8 cellular contexts compared by ENCODE assay signal in genomic region chr6:142300758-142301251, GRCh38. TPM values are rescaled to one million over a fixed set of nuclear protein-coding genes. Genes with fewer than 3 reads are reported as not detected.
A peak's percentile ranks its signal among the peaks of the same experiment; 100 is the strongest.
DNase-seq lines count a peak whose midpoint lies in the region; ATAC-seq, FAIRE-seq and TF ChIP-seq lines count a peak whose summit lies in the region.

No MANE protein-coding gene starts in this region.

- no peak for DNase-seq in activated naive CD4-positive, alpha-beta T cell (lab: John Stamatoyannopoulos, UW)
- DNase-seq in astrocyte (ENCODE audit: low read depth) = peak; percentile 77
- DNase-seq in left kidney (ENCODE audit: low read depth, low spot score) = peak; percentile 43
- DNase-seq in transverse colon = peak; percentile 25
- DNase-seq in cerebellar nuclear complex (lab: John Stamatoyannopoulos, UW) = no peak
- DNase-seq in activated effector memory CD4-positive, alpha-beta T cell treated with Interleukin-2 at 50 U/mL for 16 hours = no peak

- H3K36me3 ChIP-seq in astrocyte (ENCODE audit: insufficient read depth, low read length) = no peaks in the 10 kb centered on the region
- H3K36me3 ChIP-seq in transverse colon = no peaks in the 10 kb centered on the region

- no peaks in the 10 kb centered on the region for H3K9me3 Mint-ChIP-seq in activated naive CD4-positive, alpha-beta T cell treated with anti-CD3 and anti-CD28 coated beads, Interleukin-2, amount 50 U/mL, for 24 hours
- no peaks in the 10 kb centered on the region for H3K9me3 Mint-ChIP-seq in astrocyte (ENCODE audit: unreplicated experiment)

- H3K4me3 Mint-ChIP-seq in activated naive CD4-positive, alpha-beta T cell treated with anti-CD3 and anti-CD28 coated beads, Interleukin-2, amount 50 U/mL, for 24 hours = peak overlapping the region; percentile 77
- peak overlapping the region; percentile 92 for H3K4me3 Mint-ChIP-seq in astrocyte (ENCODE audit: unreplicated experiment)

- no peak for TF ChIP-seq EP300 in transverse colon (IDR thresholded peaks at IDR 0.05; ENCODE audit: low read depth)

- H2AFZ ChIP-seq in astrocyte (ENCODE audit: low read depth, low read length) = peak overlapping the region; percentile 90

- WGBS in transverse colon (ENCODE audit: low coverage in 1 of 2), 2 donors = 33 to 38% methylated on average over 3 to 6 of the region's 6 CpGs

- H3K79me2 ChIP-seq in astrocyte (ENCODE audit: insufficient read depth, low read length) = no peaks in the 10 kb centered on the region

- H3K27me3 ChIP-seq in astrocyte (ENCODE audit: insufficient read depth, low read length) (no peaks in the 10 kb centered on the region), transverse colon (peaks cover 6% of the 10 kb centered on the region)

- TF ChIP-seq CTCF in astrocyte (IDR thresholded peaks at IDR 0.05; ENCODE audit: insufficient read depth, low read depth, low read length) (no peak), transverse colon (IDR thresholded peaks at IDR 0.05) (no peak)

- H3K27me3 Mint-ChIP-seq in activated naive CD4-positive, alpha-beta T cell treated with anti-CD3 and anti-CD28 coated beads, Interleukin-2, amount 50 U/mL, for 24 hours = peaks cover 7% of the 10 kb centered on the region
- H3K27me3 Mint-ChIP-seq in astrocyte (ENCODE audit: low read depth, unreplicated experiment) = no peaks in the 10 kb centered on the region

- peak overlapping the region; percentile 15 for H3K27ac Mint-ChIP-seq in activated naive CD4-positive, alpha-beta T cell treated with anti-CD3 and anti-CD28 coated beads, Interleukin-2, amount 50 U/mL, for 24 hours
- peak overlapping the region; percentile 93 for H3K27ac Mint-ChIP-seq in astrocyte (ENCODE audit: unreplicated experiment)

- FAIRE-seq in astrocyte (lab: Jason Lieb, UNC) = no peak

- H3K4me1 ChIP-seq in astrocyte (ENCODE audit: insufficient read depth, low read length) = peaks cover 18% of the 10 kb centered on the region
- peaks cover 0 to 12% (median 5%) of the 10 kb centered on the region in 4 donors for H3K4me1 ChIP-seq in transverse colon

- no peaks in the 10 kb centered on the region for H3K36me3 Mint-ChIP-seq in activated naive CD4-positive, alpha-beta T cell treated with anti-CD3 and anti-CD28 coated beads, Interleukin-2, amount 50 U/mL, for 24 hours
- H3K36me3 Mint-ChIP-seq in astrocyte (ENCODE audit: low read depth, unreplicated experiment) = no peaks in the 10 kb centered on the region

- peak overlapping the region; percentile 91 for H3K4me2 ChIP-seq in astrocyte (ENCODE audit: low read length)

- H3K4me1 Mint-ChIP-seq in activated naive CD4-positive, alpha-beta T cell treated with anti-CD3 and anti-CD28 coated beads, Interleukin-2, amount 50 U/mL, for 24 hours = peaks cover 13% of the 10 kb centered on the region
- H3K4me1 Mint-ChIP-seq in astrocyte (ENCODE audit: low read depth, unreplicated experiment) = peaks cover 40% of the 10 kb centered on the region

- TF ChIP-seq POLR2A in transverse colon (IDR thresholded peaks at IDR 0.05) = no peak

- H3K9me3 ChIP-seq in astrocyte (ENCODE audit: insufficient read depth, low read depth, low read length) = no peaks in the 10 kb centered on the region
- H3K9me3 ChIP-seq in transverse colon = no peaks in the 10 kb centered on the region

- intact Hi-C loops in transverse colon (cut with DNase I; ENCODE audit: low total_unique reads) = no loop called here

- H3K9ac ChIP-seq in astrocyte (ENCODE audit: low read length) = peak overlapping the region; percentile 81

- H4K20me1 ChIP-seq in astrocyte (ENCODE audit: insufficient read depth, low read length) = no peaks in the 10 kb centered on the region

- H3K4me3 ChIP-seq in astrocyte (ENCODE audit: insufficient read depth, low read depth, low read length) = peak overlapping the region; percentile 67
- peak overlapping the region in 3 of 4 donors; percentile 55 to 64 (median 61) for H3K4me3 ChIP-seq in transverse colon

- in situ Hi-C loops in transverse colon (cut with MboI; ENCODE audit: low pct_ligation_motif_present in 1 of 4, low pct_unique_long_range_greater_than_20kb in 1 of 4, low sequenced_read_pairs in 3 of 4) = no loop called here

- peak overlapping the region; percentile 43 for H3K27ac ChIP-seq in astrocyte (ENCODE audit: low read depth, low read length)
- H3K27ac ChIP-seq in transverse colon = peak overlapping the region in 3 of 4 donors; percentile 60 to 73 (median 63)

- no peak for ATAC-seq in GM21526 (IDR thresholded peaks at IDR 0.05; ENCODE audit: low FRiP score, unreplicated experiment)

RNA-seq across cellular contexts. Expression of gene ADGRG6, which starts 1.0 kb away (rescaled TPM):
- 89.2 and 98.2 TPM in 2 replicates for total RNA-seq in astrocyte
- total RNA-seq in transverse colon = 10 to 100 TPM; 15.7 to 75.2 (median 19.2) TPM

Comparison
In these comparisons a context has a peak if more than half of its experiments do, and no peak if none do; other contexts are left out.
1. DNase-seq: peak in astrocyte (single experiment), left kidney (single experiment) and transverse colon (single experiment); none in activated naive CD4-positive, alpha-beta T cell (0 of 4), cerebellar nuclear complex (0 of 2) and activated effector memory CD4-positive, alpha-beta T cell treated with Interleukin-2 at 50 U/mL for 16 hours (single experiment).